In genomic region chr9:119963258-119963797, GRCh38 we compare ENCODE assay signal across 11 cellular contexts.
DNase-seq lines count a peak whose midpoint lies in the region; ATAC-seq and TF ChIP-seq lines count a peak whose summit lies in the region.
"Had no signal": no experiment of that assay in that cellular context is flagged by ENCODE, and none has a peak within 500 bp of the region (broad histone marks: within the 10 kb centered on the region; RNA-seq: fewer than 3 reads in every experiment).

No MANE protein-coding gene starts in this region.

- ATAC-seq in GM23338 (peak; percentile 68), foreskin keratinocyte (peak; percentile 54), GM21786 (IDR thresholded peaks at IDR 0.05; ENCODE audit: unreplicated experiment) (no peak)
- no peak for ATAC-seq in natural killer cell treated with Interleukin-12 subunit alpha and Interleukin-12 subunit beta and Interleukin-15 and Interleukin-18, amount 100 ng/mL, for 72 hours

- no peak overlapping the region for H3K4me3 Mint-ChIP-seq in GM23338
- no peak overlapping the region for H3K4me3 Mint-ChIP-seq in natural killer cell treated with Interleukin-12 subunit alpha and Interleukin-12 subunit beta and Interleukin-15 and Interleukin-18, amount 100 ng/mL, for 72 hours
- H3K4me3 Mint-ChIP-seq: activated CD4-positive, alpha-beta memory T cell treated with anti-CD3 and anti-CD28 coated beads, Interleukin-2, amount 10 ng/mL, durations not matched to agents 7 days and 5 days had no signal

- no peaks in the 10 kb centered on the region for H3K27me3 ChIP-seq in GM23338 (ENCODE audit: insufficient read depth)
- no peaks in the 10 kb centered on the region for H3K27me3 ChIP-seq in foreskin keratinocyte
- H3K27me3 ChIP-seq: cardiac muscle cell, vagina had no signal

- H3K9me2 ChIP-seq in GM23338 (ENCODE audit: insufficient read depth) = no peaks in the 10 kb centered on the region

- H3K36me3 ChIP-seq in GM23338 (ENCODE audit: insufficient read depth) = no peaks in the 10 kb centered on the region
- H3K36me3 ChIP-seq: cardiac muscle cell, vagina had no signal

- H3K27ac ChIP-seq in GM23338 (ENCODE audit: low read depth) = peak overlapping the region; percentile 74
- no peak overlapping the region for H3K27ac ChIP-seq in foreskin keratinocyte
- H3K27ac ChIP-seq: cardiac muscle cell, vagina had no signal

- H3K4me1 Mint-ChIP-seq in GM23338 = peaks cover 39% of the 10 kb centered on the region
- H3K4me1 Mint-ChIP-seq in natural killer cell treated with Interleukin-12 subunit alpha and Interleukin-12 subunit beta and Interleukin-15 and Interleukin-18, amount 100 ng/mL, for 72 hours (ENCODE audit: low read depth in 2 of 2) = no peaks in the 10 kb centered on the region
- H3K4me1 Mint-ChIP-seq: activated CD4-positive, alpha-beta memory T cell treated with anti-CD3 and anti-CD28 coated beads, Interleukin-2, amount 10 ng/mL, durations not matched to agents 7 days and 5 days had no signal

- H3K79me2 ChIP-seq in GM23338 (replicated peaks; ENCODE audit: insufficient read depth) = no peaks in the 10 kb centered on the region

- H3F3A ChIP-seq in GM23338 (replicated peaks; ENCODE audit: low read depth) = 0 out of 2 replicates have a peak, but pooled peaks cover 8% of the 10 kb centered on the region

- H2AFZ ChIP-seq in GM23338 = no peak overlapping the region

- H3K36me3 Mint-ChIP-seq in GM23338 (ENCODE audit: low read depth) = peaks cover 7% of the 10 kb centered on the region; the same call in 1 of the 3 replicates
- no peaks in the 10 kb centered on the region for H3K36me3 Mint-ChIP-seq in natural killer cell treated with Interleukin-12 subunit alpha and Interleukin-12 subunit beta and Interleukin-15 and Interleukin-18, amount 100 ng/mL, for 72 hours

- no peaks in the 10 kb centered on the region for H4K20me1 ChIP-seq in GM23338 (replicated peaks; ENCODE audit: insufficient read depth)

- peak; percentile 58 for DNase-seq in GM23338 (ENCODE audit: low spot score)
- DNase-seq in SW480 (ENCODE audit: low spot score) = peak; percentile 63
- peak in 1 of 2 donors; percentile 15 for DNase-seq in foreskin keratinocyte
- peak; percentile 6 for DNase-seq in skeletal muscle cell (ENCODE audit: low read depth)
- DNase-seq in NCI-H146 (lab: John Stamatoyannopoulos, UW) = no peak
- DNase-seq in natural killer cell treated with Interleukin-12 subunit alpha and Interleukin-12 subunit beta and Interleukin-15 and Interleukin-18, amount 100 ng/mL, for 72 hours (ENCODE audit: low spot score) = no peak
- no peak for DNase-seq in activated CD8-positive, alpha-beta memory T cell treated with anti-CD3 and anti-CD28 coated beads for 24 hours
- DNase-seq: activated CD4-positive, alpha-beta memory T cell treated with anti-CD3 and anti-CD28 coated beads, Interleukin-2, amount 10 ng/mL, durations not matched to agents 7 days and 5 days had no signal

- no peak for TF ChIP-seq CTCF in GM23338 (conservative IDR thresholded peaks at IDR 0.05; ENCODE audit: low read depth in 2 of 2)
- no peak for TF ChIP-seq CTCF in foreskin keratinocyte (conservative IDR thresholded peaks at IDR 0.05)

- H3K4me2 ChIP-seq in GM23338 = 0 out of 2 replicates have a peak overlapping the region, but pooled peaks have one; percentile 8

- peaks cover 9% of the 10 kb centered on the region; the same call in 2 of the 3 replicates for H3K9me3 Mint-ChIP-seq in GM23338
- no peaks in the 10 kb centered on the region for H3K9me3 Mint-ChIP-seq in natural killer cell treated with Interleukin-12 subunit alpha and Interleukin-12 subunit beta and Interleukin-15 and Interleukin-18, amount 100 ng/mL, for 72 hours
- H3K9me3 Mint-ChIP-seq: activated CD4-positive, alpha-beta memory T cell treated with anti-CD3 and anti-CD28 coated beads, Interleukin-2, amount 10 ng/mL, durations not matched to agents 7 days and 5 days had no signal

- peak overlapping the region; percentile 88 for H3K27ac Mint-ChIP-seq in GM23338
- no peak overlapping the region for H3K27ac Mint-ChIP-seq in natural killer cell treated with Interleukin-12 subunit alpha and Interleukin-12 subunit beta and Interleukin-15 and Interleukin-18, amount 100 ng/mL, for 72 hours
- H3K27ac Mint-ChIP-seq: activated CD4-positive, alpha-beta memory T cell treated with anti-CD3 and anti-CD28 coated beads, Interleukin-2, amount 10 ng/mL, durations not matched to agents 7 days and 5 days had no signal

- H3K4me1 ChIP-seq in GM23338 (ENCODE audit: insufficient read depth) (peaks cover 23% of the 10 kb centered on the region), foreskin keratinocyte (peaks cover 14% of the 10 kb centered on the region)

- H3K4me3 ChIP-seq in GM23338 (no peak overlapping the region), skeletal muscle cell (ENCODE audit: low read depth, low read length) (no peak overlapping the region)
- H3K4me3 ChIP-seq: cardiac muscle cell, vagina had no signal

- peaks cover 7% of the 10 kb centered on the region for H3K27me3 Mint-ChIP-seq in GM23338 (ENCODE audit: insufficient read depth, low read depth, poor library complexity)
- H3K27me3 Mint-ChIP-seq in natural killer cell treated with Interleukin-12 subunit alpha and Interleukin-12 subunit beta and Interleukin-15 and Interleukin-18, amount 100 ng/mL, for 72 hours = peaks cover 21 to 22% of the 10 kb centered on the region in 2 donors

TF ChIP-seq in GM23338, 12 proteins besides CTCF, POLR2A, EP300 and RAD21:
- TF ChIP-seq ZNF114 (CRISPR knock-in tag; IDR thresholded peaks at IDR 0.05) = no peak
- TF ChIP-seq ZNF331 (CRISPR knock-in tag; IDR thresholded peaks at IDR 0.05; ENCODE audit: low read depth) = no peak
- no peak for TF ChIP-seq EZH2phosphoT487 (IDR thresholded peaks at IDR 0.05; ENCODE audit: unreplicated experiment)
- no peak for TF ChIP-seq ZNF462 (CRISPR knock-in tag; IDR thresholded peaks at IDR 0.05)
- no peak for TF ChIP-seq STAT1 (IDR thresholded peaks at IDR 0.05; ENCODE audit: unreplicated experiment)
- no peak for TF ChIP-seq CREB1 (CRISPR knock-in tag; IDR thresholded peaks at IDR 0.05; ENCODE audit: low read depth)
- TF ChIP-seq NANOG (IDR thresholded peaks at IDR 0.05; ENCODE audit: borderline replicate concordance) = no peak
TF ChIP-seq in GM23338: peak in this region for 0.

Comparison
In these comparisons a context has a peak if more than half of its experiments do, and no peak if none do; other contexts are left out.
1. ATAC-seq: peak in GM23338 (single experiment) and foreskin keratinocyte (single experiment); none in natural killer cell treated with Interleukin-12 subunit alpha and Interleukin-12 subunit beta and Interleukin-15 and Interleukin-18, amount 100 ng/mL, for 72 hours (0 of 2) and GM21786 (single experiment).
2. DNase-seq: peak in GM23338 (single experiment), SW480 (single experiment) and skeletal muscle cell (single experiment); none in NCI-H146 (single experiment), natural killer cell treated with Interleukin-12 subunit alpha and Interleukin-12 subunit beta and Interleukin-15 and Interleukin-18, amount 100 ng/mL, for 72 hours (single experiment) and activated CD8-positive, alpha-beta memory T cell treated with anti-CD3 and anti-CD28 coated beads for 24 hours (single experiment).